In genomic region chr10:28326516-28327493, GRCh38 we compare ENCODE assay signal across 8 cellular contexts. TPM values are rescaled to one million over a fixed set of nuclear protein-coding genes. Genes with fewer than 3 reads are reported as not detected.
A peak's percentile ranks its signal among the peaks of the same experiment; 100 is the strongest.
DNase-seq lines count a peak whose midpoint lies in the region; ATAC-seq and TF ChIP-seq lines count a peak whose summit lies in the region.

No MANE protein-coding gene starts in this region.

- peak overlapping the region; percentile 81 to 97 (median 86) for H3K27ac ChIP-seq in body of pancreas

- peak overlapping the region; percentile 57 for H3K4me2 ChIP-seq in skeletal muscle satellite cell (ENCODE audit: low read length)

- H3K4me3 ChIP-seq in body of pancreas (no peak overlapping the region), skeletal muscle satellite cell (ENCODE audit: low read length) (peak overlapping the region; percentile 5)

- peak in 1 of 7 experiments; percentile 4 for TF ChIP-seq CTCF in body of pancreas (IDR thresholded peaks at IDR 0.05)

- intact Hi-C loops in body of pancreas (cut with DNase I): no loop called here

- H3K9ac ChIP-seq in skeletal muscle satellite cell (ENCODE audit: low read depth, low read length): peak overlapping the region; percentile 60

- peak; percentile 79 for ATAC-seq in body of pancreas
- no peak for ATAC-seq in GM19035 (IDR thresholded peaks at IDR 0.05; ENCODE audit: unreplicated experiment)
- no peak for ATAC-seq in GM21723 (IDR thresholded peaks at IDR 0.05; ENCODE audit: unreplicated experiment)

- CTCF ChIA-PET in HEK293T (lab: Yijun Ruan, JAX): interaction anchor here (0.6 kb wide), 1 partner anchor 49 kb away, joined by 3 read pairs; no protein-coding TSS in a partner anchor

- peak in 2 of 3 donors; percentile 24 to 40 for TF ChIP-seq POLR2A in body of pancreas (IDR thresholded peaks at IDR 0.05)

- H3K27me3 ChIP-seq in body of pancreas: no peaks in the 10 kb centered on the region
- H3K27me3 ChIP-seq in skeletal muscle satellite cell (ENCODE audit: control insufficient read depth, insufficient read depth, low read length): no peaks in the 10 kb centered on the region

- POLR2A ChIA-PET in HEK293T (lab: Yijun Ruan, JAX): interaction anchor here (0.9 to 1.1 kb wide), 2 partner anchors 24 kb away, joined by 3 to 4 read pairs; partner anchors contain the start of gene MPP7

- H3K36me3 ChIP-seq in body of pancreas (replicated peaks in 1 of 2; ENCODE audit: insufficient read depth in 1 of 2, low read depth in 2 of 2) (no peaks in the 10 kb centered on the region), skeletal muscle satellite cell (ENCODE audit: insufficient read depth, low read length) (no peaks in the 10 kb centered on the region)

- H3K4me1 ChIP-seq in body of pancreas (peaks cover 52% of the 10 kb centered on the region), skeletal muscle satellite cell (ENCODE audit: control insufficient read depth, insufficient read depth, low read length) (peaks cover 20% of the 10 kb centered on the region)

- DNase-seq in HEK293T (ENCODE audit: extremely low spot score) (no peak), body of pancreas (peak; percentile 74 to 86 (median 80)), iris pigment epithelial cell (ENCODE audit: low read depth) (peak; percentile 66), NK-92 (lab: John Stamatoyannopoulos, UW; ENCODE audit: unreplicated experiment) (no peak)
- no peak for DNase-seq in stimulated activated CD4-positive, alpha-beta T cell treated with anti-CD3 and anti-CD28 coated beads, Interleukin-4, amount 100 ng/mL, for 24 hours

- H3K9me3 ChIP-seq in body of pancreas: no peaks in the 10 kb centered on the region
- H3K9me3 ChIP-seq in skeletal muscle satellite cell (replicated peaks; ENCODE audit: low read length): no peaks in the 10 kb centered on the region

- WGBS in body of pancreas, 2 donors: 7 to 8% methylated on average over 10 of the region's 10 CpGs

TF ChIP-seq in HEK293T, 16 proteins besides CTCF, POLR2A, EP300 and RAD21:
- TF ChIP-seq PKNOX1 (IDR thresholded peaks at IDR 0.05) (peak; percentile 30; the same call in 1 of the 2 replicates), ZNF384 (IDR thresholded peaks at IDR 0.05) (no peak)

RNA-seq across cellular contexts. Expression of gene MPP7, which starts 23.9 kb away (rescaled TPM):
- 10 to 100 TPM in 1 of 2 donors, 1 to 10 TPM in 1; 5.9 to 12.2 TPM for total RNA-seq in body of pancreas
- 0.25 TPM in 1 of 2 replicates, not detected in the other for total RNA-seq in skeletal muscle satellite cell (2012; rRNA removed)

Comparison
In these comparisons a context has a peak if more than half of its experiments do, and no peak if none do; other contexts are left out.
1. DNase-seq: peak in body of pancreas (4 of 4) and iris pigment epithelial cell (single experiment); none in HEK293T (single experiment), NK-92 (single experiment) and stimulated activated CD4-positive, alpha-beta T cell treated with anti-CD3 and anti-CD28 coated beads, Interleukin-4, amount 100 ng/mL, for 24 hours (single experiment).